1 cellular context compared by ENCODE assay signal in the genomic region with DNA sequence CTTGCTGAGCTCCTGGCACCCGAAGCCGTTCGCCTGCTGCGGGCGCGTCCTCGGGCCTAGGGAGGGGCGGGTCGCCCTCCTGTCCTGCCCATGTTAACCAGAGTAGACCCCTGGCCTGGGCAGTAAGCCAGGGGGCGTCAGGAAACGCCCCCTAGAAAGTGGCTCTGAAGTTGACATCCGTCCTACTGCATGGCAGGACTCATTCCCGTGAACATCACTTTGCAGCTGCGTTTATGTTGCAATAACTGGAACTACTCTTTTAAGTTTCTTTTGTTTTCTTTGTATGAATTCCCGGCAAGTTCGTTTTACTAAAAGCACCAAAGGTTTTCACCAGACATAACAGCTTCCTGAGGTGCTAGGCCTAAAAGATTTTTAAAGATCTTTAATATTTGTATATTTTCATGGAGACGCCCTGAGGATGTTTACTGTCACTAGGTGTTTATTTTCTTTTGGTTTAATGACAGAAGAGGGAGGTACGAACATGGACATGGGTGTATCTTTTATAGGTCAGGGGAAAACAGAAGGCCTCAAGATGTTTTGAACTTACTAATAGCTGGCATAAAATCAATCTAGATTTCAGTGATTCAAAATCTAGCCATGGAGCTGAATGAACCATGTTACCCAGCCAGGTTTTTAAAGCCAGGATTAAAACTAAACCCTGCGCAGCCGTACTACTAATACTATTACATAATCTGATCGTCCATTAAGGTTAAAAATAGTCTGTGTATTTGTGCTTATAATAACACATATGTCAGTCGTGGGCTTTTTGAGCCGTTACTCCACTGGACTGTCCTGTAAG.
A peak's percentile ranks its signal among the peaks of the same experiment; 100 is the strongest.
TF ChIP-seq lines count a peak whose summit lies in the region.

No MANE protein-coding gene starts in this region.

TF ChIP-seq in H1, 55 proteins besides CTCF, POLR2A, EP300 and RAD21:
- TF ChIP-seq YY1 (IDR thresholded peaks at IDR 0.05; ENCODE audit: low read depth, low read length) = no peak
- no peak; the same call in 1 of the 2 replicates for TF ChIP-seq BRCA1 (IDR thresholded peaks at IDR 0.05; ENCODE audit: low read depth, low read length)
- no peak for TF ChIP-seq ASH2L (IDR thresholded peaks at IDR 0.05; ENCODE audit: low read length)
- TF ChIP-seq TEAD4 (IDR thresholded peaks at IDR 0.05; ENCODE audit: low read depth, low read length) = no peak
- no peak for TF ChIP-seq CBX8 (IDR thresholded peaks at IDR 0.05; ENCODE audit: borderline replicate concordance, low read depth, low read length)
- TF ChIP-seq TCF12 (IDR thresholded peaks at IDR 0.05; ENCODE audit: low read depth, low read length) = no peak
- TF ChIP-seq, protein P1, sequence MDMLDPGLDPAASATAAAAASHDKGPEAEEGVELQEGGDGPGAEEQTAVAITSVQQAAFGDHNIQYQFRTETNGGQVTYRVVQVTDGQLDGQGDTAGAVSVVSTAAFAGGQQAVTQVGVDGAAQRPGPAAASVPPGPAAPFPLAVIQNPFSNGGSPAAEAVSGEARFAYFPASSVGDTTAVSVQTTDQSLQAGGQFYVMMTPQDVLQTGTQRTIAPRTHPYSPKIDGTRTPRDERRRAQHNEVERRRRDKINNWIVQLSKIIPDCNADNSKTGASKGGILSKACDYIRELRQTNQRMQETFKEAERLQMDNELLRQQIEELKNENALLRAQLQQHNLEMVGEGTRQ (IDR thresholded peaks at IDR 0.05; ENCODE audit: low read length) = no peak
- no peak for TF ChIP-seq NANOG (IDR thresholded peaks at IDR 0.05; ENCODE audit: insufficient read depth, low read depth, low read length, poor library complexity, severe bottlenecking)
- peak; percentile 60; the same call in 1 of the 2 replicates for TF ChIP-seq CEBPB (IDR thresholded peaks at IDR 0.05; ENCODE audit: low read depth, low read length)
- no peak for TF ChIP-seq JUN (IDR thresholded peaks at IDR 0.05; ENCODE audit: low read depth, low read length)
- TF ChIP-seq FOSL1 (IDR thresholded peaks at IDR 0.05; ENCODE audit: insufficient read depth, low read depth, low read length) = no peak
- 0 out of 4 replicates have a peak, but pooled peaks of 1 of the 2 experiments have one; percentile 33 for TF ChIP-seq SIN3A (conservative IDR thresholded peaks at IDR 0.05 in 1 of 2, IDR thresholded peaks at IDR 0.05 in 1 of 2; ENCODE audit: low read depth in 1 of 2, low read length in 2 of 2)
- TF ChIP-seq POU5F1 (IDR thresholded peaks at IDR 0.05; ENCODE audit: low read depth, low read length) = no peak
- no peak for TF ChIP-seq GABPA (IDR thresholded peaks at IDR 0.05; ENCODE audit: borderline replicate concordance, insufficient read depth, low read length)
- no peak for TF ChIP-seq KDM4A (IDR thresholded peaks at IDR 0.05; ENCODE audit: low read depth, low read length, severe bottlenecking)
- no peak for TF ChIP-seq CREB1 (IDR thresholded peaks at IDR 0.05)
- TF ChIP-seq PHF8 (conservative IDR thresholded peaks at IDR 0.05; ENCODE audit: low read depth, low read length) = no peak
